In the genomic region with DNA sequence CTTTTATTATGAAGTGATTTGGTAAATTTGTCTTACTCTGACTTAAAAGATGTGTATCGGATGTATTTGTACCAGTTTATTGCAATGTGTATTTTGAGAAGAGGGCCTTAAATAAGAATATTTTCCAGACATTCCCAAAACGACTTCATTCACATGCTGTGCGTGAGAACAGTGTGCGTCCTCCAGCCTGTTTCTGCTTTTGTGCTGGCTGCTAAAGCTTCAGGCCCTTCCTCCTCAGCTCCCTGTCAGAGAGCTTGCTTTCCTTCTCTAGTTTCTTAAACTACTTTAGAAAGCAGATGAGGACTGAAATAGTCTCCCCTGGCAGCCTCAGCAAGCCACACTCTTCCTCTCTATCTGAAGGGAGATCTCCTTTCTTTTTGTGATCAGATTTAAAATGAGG, we compare ENCODE assay signal across 20 cellular contexts.
"Had no signal": no experiment of that assay in that cellular context is flagged by ENCODE, and none has a peak within 500 bp of the region (broad histone marks: within the 10 kb centered on the region; RNA-seq: fewer than 3 reads in every experiment).

No MANE protein-coding gene starts in this region.

- H3K36me3 ChIP-seq: esophagus muscularis mucosa, heart left ventricle, right atrium auricular region, sigmoid colon, stomach, thoracic aorta, transverse colon had no signal

- H3K27me3 ChIP-seq: esophagus muscularis mucosa, heart left ventricle, right atrium auricular region, sigmoid colon, stomach, transverse colon had no signal

- H3K4me1 ChIP-seq: esophagus muscularis mucosa, heart left ventricle, right atrium auricular region, sigmoid colon, stomach, transverse colon had no signal

- H3K4me3 ChIP-seq: coronary artery, esophagus muscularis mucosa, heart left ventricle, lung, right atrium auricular region, sigmoid colon, skin epidermis, stomach, thoracic aorta, transverse colon had no signal

- H3K36me3 Mint-ChIP-seq: naive B cell had no signal

- H3K27me3 Mint-ChIP-seq: naive B cell had no signal

- ATAC-seq: heart left ventricle, left colon, left ventricle myocardium superior had no signal

- H3K4me3 Mint-ChIP-seq: naive B cell, nephron had no signal

- DNase-seq: effector CD8-positive, alpha-beta T cell; foreskin melanocyte; heart left ventricle; left colon; left ventricle myocardium superior; mesendoderm; naive B cell; sigmoid colon; stimulated activated naive CD4-positive, alpha-beta T cell; stomach; substantia nigra; transverse colon had no signal

- H3K27ac ChIP-seq: coronary artery, epithelial cell of prostate, esophagus muscularis mucosa, heart left ventricle, right atrium auricular region, sigmoid colon, stomach, transverse colon had no signal

- H3K9me3 ChIP-seq: thoracic aorta had no signal

- H3K4me1 Mint-ChIP-seq: naive B cell, nephron had no signal

- H3K27ac Mint-ChIP-seq: naive B cell had no signal
